ENCODE assay signal across 8 cellular contexts in the genomic region with DNA sequence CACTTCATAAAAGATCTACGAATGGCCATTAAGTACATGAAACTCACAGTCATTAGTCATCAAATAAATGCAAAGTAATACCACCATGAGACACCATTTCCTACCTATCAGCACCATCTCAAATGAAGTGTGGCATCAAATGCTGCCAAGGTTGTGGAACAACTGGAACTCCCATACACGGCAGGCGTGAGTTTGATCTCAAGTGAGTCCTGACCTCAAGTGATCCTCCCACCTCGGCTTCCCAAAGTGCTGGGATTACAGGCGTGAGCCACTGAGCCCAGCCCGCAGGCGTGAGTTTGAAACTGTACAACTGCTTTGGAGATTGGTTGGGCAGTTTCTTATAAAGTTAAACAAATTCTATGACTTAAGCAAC. TPM values are rescaled to one million over a fixed set of nuclear protein-coding genes. Genes with fewer than 3 reads are reported as not detected.
DNase-seq lines count a peak whose midpoint lies in the region; ATAC-seq lines count a peak whose summit lies in the region.

No MANE protein-coding gene starts in this region.

- ATAC-seq in GM21576 (IDR thresholded peaks at IDR 0.05; ENCODE audit: unreplicated experiment) (peak; percentile 2), HG03520 (IDR thresholded peaks at IDR 0.05; ENCODE audit: unreplicated experiment) (no peak)
- ATAC-seq in activated naive CD4-positive, alpha-beta T cell treated with anti-CD3 and anti-CD28 coated beads, Interleukin-2, amount 50 U/mL, for 72 hours, result peak; percentile 53 to 56

- H3K9ac ChIP-seq in iPS-18a (ENCODE audit: low read length), result peak overlapping the region; percentile 61

- H3K4me1 ChIP-seq in iPS-18a (ENCODE audit: control insufficient read depth, low read depth, low read length), result peaks cover 6% of the 10 kb centered on the region

- no peaks in the 10 kb centered on the region for H3K36me3 Mint-ChIP-seq in activated naive CD4-positive, alpha-beta T cell treated with anti-CD3 and anti-CD28 coated beads, Interleukin-2, amount 50 U/mL, for 72 hours

- H3K9me3 Mint-ChIP-seq in activated naive CD4-positive, alpha-beta T cell treated with anti-CD3 and anti-CD28 coated beads, Interleukin-2, amount 50 U/mL, for 72 hours, result no peaks in the 10 kb centered on the region

- H3K27ac ChIP-seq in iPS-18a (ENCODE audit: low read length), result no peak overlapping the region

- no peaks in the 10 kb centered on the region for H3K27me3 ChIP-seq in iPS-18a (ENCODE audit: control insufficient read depth, insufficient read depth, low read length)

- H3K4me3 ChIP-seq in iPS-18a (ENCODE audit: low read length), result peak overlapping the region; percentile 79

- no peaks in the 10 kb centered on the region for H3K9me3 ChIP-seq in iPS-18a (ENCODE audit: control insufficient read depth, low read depth, low read length)

- H3K36me3 ChIP-seq in iPS-18a (ENCODE audit: control insufficient read depth, low read depth, low read length), result no peaks in the 10 kb centered on the region

- DNase-seq in AML-193 (lab: John Stamatoyannopoulos, UW) (peak; percentile 27 to 47), NCI-H460 (ENCODE audit: extremely low read depth, low read depth) (peak; percentile 5), GM19240 (ENCODE audit: insufficient read length, low spot score) (no peak)
- DNase-seq in activated naive CD4-positive, alpha-beta T cell treated with anti-CD3 and anti-CD28 coated beads, Interleukin-2, amount 50 U/mL, for 72 hours (ENCODE audit: low spot score in 2 of 2), result no peak
- DNase-seq in stimulated activated CD4-positive, alpha-beta T cell treated with anti-CD3 and anti-CD28 coated beads, Interleukin-4, amount 100 ng/mL, for 1 hour, result peak; percentile 18

- peak overlapping the region; percentile 89 to 92 for H3K27ac Mint-ChIP-seq in activated naive CD4-positive, alpha-beta T cell treated with anti-CD3 and anti-CD28 coated beads, Interleukin-2, amount 50 U/mL, for 72 hours

RNA-seq across cellular contexts. Expression of a gene that starts 28.8 kb away (rescaled TPM):
- total RNA-seq in NCI-H460 (2014; rRNA removed; shearing (Covaris generic)), result 1.6 and 1.7 TPM in 2 replicates
- polyA plus RNA-seq in NCI-H460 (2014; cell fraction: nucleus; rRNA removed), result 3.4 and 5.3 TPM in 2 replicates
- total RNA-seq in activated naive CD4-positive, alpha-beta T cell treated with anti-CD3 and anti-CD28 coated beads, Interleukin-2, amount 50 U/mL, for 72 hours, result 1 to 10 TPM; 3.7 TPM

RNA-seq across cellular contexts. Expression of a gene that starts 31.2 kb away (rescaled TPM):
- total RNA-seq in NCI-H460 (2014; rRNA removed; shearing (Covaris generic)), result 48.5 and 52.6 TPM in 2 replicates
- 62.2 and 75.9 TPM in 2 replicates for polyA plus RNA-seq in NCI-H460 (2014; cell fraction: nucleus; rRNA removed)
- total RNA-seq in activated naive CD4-positive, alpha-beta T cell treated with anti-CD3 and anti-CD28 coated beads, Interleukin-2, amount 50 U/mL, for 72 hours, result 100 to 1,000 TPM; 116 to 147 TPM

Comparison
In these comparisons a context has a peak if more than half of its experiments do, and no peak if none do; other contexts are left out.
1. DNase-seq: peak in AML-193 (2 of 2), NCI-H460 (single experiment) and stimulated activated CD4-positive, alpha-beta T cell treated with anti-CD3 and anti-CD28 coated beads, Interleukin-4, amount 100 ng/mL, for 1 hour (single experiment); none in activated naive CD4-positive, alpha-beta T cell treated with anti-CD3 and anti-CD28 coated beads, Interleukin-2, amount 50 U/mL, for 72 hours (0 of 2) and GM19240 (single experiment).